In genomic region chr13:79404985-79405384, GRCh38 we compare ENCODE assay signal across 8 cellular contexts. TPM values are rescaled to one million over a fixed set of nuclear protein-coding genes. Genes with fewer than 3 reads are reported as not detected.
A peak's percentile ranks its signal among the peaks of the same experiment; 100 is the strongest.
DNase-seq lines count a peak whose midpoint lies in the region; ATAC-seq, FAIRE-seq and TF ChIP-seq lines count a peak whose summit lies in the region.

No MANE protein-coding gene starts in this region.

- TF ChIP-seq CTCF in keratinocyte (optimal IDR thresholded peaks at IDR 0.05 in 1 of 3, IDR thresholded peaks at IDR 0.05 in 1 of 3, conservative IDR thresholded peaks at IDR 0.05 in 1 of 3; ENCODE audit: extremely low read depth in 1 of 3, insufficient read depth in 2 of 3, low read length in 3 of 3) (no peak), tibial artery (IDR thresholded peaks at IDR 0.05) (no peak), endothelial cell (IDR thresholded peaks at IDR 0.05; ENCODE audit: unreplicated experiment) (no peak)

- H3K27me3 ChIP-seq in SJCRH30 (no peaks in the 10 kb centered on the region), keratinocyte (ENCODE audit: control insufficient read depth, extremely low read depth, insufficient read depth, low read length) (no peaks in the 10 kb centered on the region), tibial artery (no peaks in the 10 kb centered on the region)

- peaks cover 33% of the 10 kb centered on the region for H3K4me1 ChIP-seq in SJCRH30
- H3K4me1 ChIP-seq in keratinocyte (ENCODE audit: control insufficient read depth, extremely low read depth, insufficient read depth, low read length), result peaks cover 28% of the 10 kb centered on the region
- H3K4me1 ChIP-seq in tibial artery, result peaks cover 0 to 61% (median 28%) of the 10 kb centered on the region in 4 donors

- no peaks in the 10 kb centered on the region for H3K9me3 Mint-ChIP-seq in activated T-cell treated with anti-CD3 and anti-CD28 coated beads, Interleukin-2, amount 50 U/mL, for 24 hours
- no peaks in the 10 kb centered on the region for H3K9me3 Mint-ChIP-seq in activated T-cell treated with anti-CD3 and anti-CD28 coated beads, Interleukin-2, amount 50 U/mL, for 4 hours
- no peaks in the 10 kb centered on the region for H3K9me3 Mint-ChIP-seq in endothelial cell (ENCODE audit: unreplicated experiment)

- H3K79me2 ChIP-seq in keratinocyte (ENCODE audit: control insufficient read depth, insufficient read depth, low read length), result peaks cover 72% of the 10 kb centered on the region

- H3K9ac ChIP-seq in keratinocyte (ENCODE audit: control insufficient read depth, extremely low read depth, insufficient read depth, low read length), result peak overlapping the region; percentile 95

- no peak for FAIRE-seq in keratinocyte (lab: Jason Lieb, UNC)

- no peak overlapping the region for H3K4me3 Mint-ChIP-seq in activated T-cell treated with anti-CD3 and anti-CD28 coated beads, Interleukin-2, amount 50 U/mL, for 24 hours
- H3K4me3 Mint-ChIP-seq in activated T-cell treated with anti-CD3 and anti-CD28 coated beads, Interleukin-2, amount 50 U/mL, for 4 hours, result no peak overlapping the region
- no peak overlapping the region for H3K4me3 Mint-ChIP-seq in endothelial cell (ENCODE audit: unreplicated experiment)
- no peak overlapping the region for H3K4me3 Mint-ChIP-seq in T-helper 17 cell

- peaks cover 65% of the 10 kb centered on the region for H3K36me3 Mint-ChIP-seq in activated T-cell treated with anti-CD3 and anti-CD28 coated beads, Interleukin-2, amount 50 U/mL, for 24 hours (ENCODE audit: low read depth)
- peaks cover 23% of the 10 kb centered on the region for H3K36me3 Mint-ChIP-seq in activated T-cell treated with anti-CD3 and anti-CD28 coated beads, Interleukin-2, amount 50 U/mL, for 4 hours (ENCODE audit: insufficient read depth)
- H3K36me3 Mint-ChIP-seq in endothelial cell (ENCODE audit: low read depth, unreplicated experiment), result no peaks in the 10 kb centered on the region
- H3K36me3 Mint-ChIP-seq in T-helper 17 cell (ENCODE audit: low read depth), result peaks cover 7% of the 10 kb centered on the region

- no peak overlapping the region for H3K27ac Mint-ChIP-seq in activated T-cell treated with anti-CD3 and anti-CD28 coated beads, Interleukin-2, amount 50 U/mL, for 24 hours
- no peak overlapping the region for H3K27ac Mint-ChIP-seq in endothelial cell (ENCODE audit: unreplicated experiment)
- H3K27ac Mint-ChIP-seq in T-helper 17 cell, result no peak overlapping the region

- H3K4me3 ChIP-seq in SJCRH30 (peak overlapping the region; percentile 83), keratinocyte (ENCODE audit: control insufficient read depth in 2 of 3, extremely low read depth in 1 of 3, insufficient read depth in 2 of 3, low read depth in 1 of 3, low read length in 3 of 3) (peak overlapping the region; percentile 88 to 94 (median 92)), tibial artery (peak overlapping the region; percentile 76 to 98)

- peak; percentile 38 for DNase-seq in activated T-cell treated with anti-CD3 and anti-CD28 coated beads, Interleukin-2, amount 50 U/mL, for 24 hours
- DNase-seq in activated T-cell treated with anti-CD3 and anti-CD28 coated beads, Interleukin-2, amount 50 U/mL, for 4 hours, result no peak
- DNase-seq in SJCRH30 (peak; percentile 37 to 56), keratinocyte (ENCODE audit: low read depth, low spot score) (no peak), tibial artery (no peak), endothelial cell (ENCODE audit: low spot score) (no peak), T-helper 17 cell (no peak)

- H4K20me1 ChIP-seq in keratinocyte (ENCODE audit: control insufficient read depth, extremely low read depth, insufficient read depth, low read length), result no peaks in the 10 kb centered on the region

- H3K9me3 ChIP-seq in SJCRH30 (replicated peaks), result no peaks in the 10 kb centered on the region
- no peaks in the 10 kb centered on the region for H3K9me3 ChIP-seq in keratinocyte (ENCODE audit: control insufficient read depth, low read depth, low read length)
- no peaks in the 10 kb centered on the region for H3K9me3 ChIP-seq in tibial artery
- H3K9me3 ChIP-seq in T-helper 17 cell (ENCODE audit: control insufficient read depth, low read length, poor library complexity, severe bottlenecking), result no peaks in the 10 kb centered on the region

- H3K27ac ChIP-seq in SJCRH30 (peak overlapping the region; percentile 94), keratinocyte (ENCODE audit: control insufficient read depth, insufficient read depth, low read length) (peak overlapping the region; percentile 95), tibial artery (peak overlapping the region; percentile 91 to 98)

- peaks cover 26% of the 10 kb centered on the region for H3K36me3 ChIP-seq in SJCRH30
- H3K36me3 ChIP-seq in keratinocyte (ENCODE audit: control insufficient read depth in 2 of 2, extremely low read depth in 1 of 2, insufficient read depth in 2 of 2, low read length in 2 of 2), result no peaks in the 10 kb centered on the region
- no peaks in the 10 kb centered on the region for H3K36me3 ChIP-seq in tibial artery

- H3K27me3 Mint-ChIP-seq in activated T-cell treated with anti-CD3 and anti-CD28 coated beads, Interleukin-2, amount 50 U/mL, for 24 hours, result no peaks in the 10 kb centered on the region
- H3K27me3 Mint-ChIP-seq in activated T-cell treated with anti-CD3 and anti-CD28 coated beads, Interleukin-2, amount 50 U/mL, for 4 hours (ENCODE audit: low read depth), result no peaks in the 10 kb centered on the region
- no peaks in the 10 kb centered on the region for H3K27me3 Mint-ChIP-seq in endothelial cell (ENCODE audit: unreplicated experiment)
- H3K27me3 Mint-ChIP-seq in T-helper 17 cell, result no peaks in the 10 kb centered on the region

- intact Hi-C loops in tibial artery (cut with DNase I; ENCODE audit: low total_unique reads), result no loop called here

- H3K4me2 ChIP-seq in keratinocyte (ENCODE audit: control insufficient read depth, extremely low read depth, insufficient read depth, low read depth, low read length), result peak overlapping the region; percentile 86

- no peak for ATAC-seq in activated T-cell treated with anti-CD3 and anti-CD28 coated beads, Interleukin-2, amount 50 U/mL, for 4 hours
- ATAC-seq in T-helper 17 cell (no peak), GM18907 (IDR thresholded peaks at IDR 0.05; ENCODE audit: unreplicated experiment) (no peak)

- H2AFZ ChIP-seq in keratinocyte (ENCODE audit: control insufficient read depth, low read length), result no peak overlapping the region

- dilution Hi-C loops in keratinocyte (cut with MboI; ENCODE audit: extremely low pct_ligation_motif_present, low sequenced_read_pairs), result no loop called here

- peaks cover 26% of the 10 kb centered on the region for H3K4me1 Mint-ChIP-seq in activated T-cell treated with anti-CD3 and anti-CD28 coated beads, Interleukin-2, amount 50 U/mL, for 24 hours (ENCODE audit: low read depth)
- peaks cover 50% of the 10 kb centered on the region for H3K4me1 Mint-ChIP-seq in activated T-cell treated with anti-CD3 and anti-CD28 coated beads, Interleukin-2, amount 50 U/mL, for 4 hours (ENCODE audit: low read depth)
- H3K4me1 Mint-ChIP-seq in endothelial cell (ENCODE audit: unreplicated experiment) (peaks cover 23% of the 10 kb centered on the region), T-helper 17 cell (peaks cover 48% of the 10 kb centered on the region)

- H3K9me1 ChIP-seq in keratinocyte (ENCODE audit: control insufficient read depth, extremely low read depth, insufficient read depth, low read length), result no peaks in the 10 kb centered on the region

RNA-seq across cellular contexts. Expression of gene RBM26, which starts 1.1 kb away (rescaled TPM):
- 10 to 100 TPM; 58.2 to 65.1 (median 63.6) TPM for total RNA-seq in activated T-cell treated with anti-CD3 and anti-CD28 coated beads, Interleukin-2, amount 50 U/mL, for 4 hours
- total RNA-seq in SJCRH30 (2014; rRNA removed; shearing (Covaris generic)), result 79.8 and 98.3 TPM in 2 replicates
- polyA plus RNA-seq in keratinocyte, result 15.0 to 28.4 TPM (median 19.6 TPM) in 3 replicates
- 18.0 TPM for polyA plus RNA-seq in keratinocyte (2011; ENCODE audit: low read depth)
- polyA plus RNA-seq in keratinocyte (2011; cell fraction: cytosol; rRNA removed), result 8.5 and 14.0 TPM in 2 replicates
- 46.8 and 66.8 TPM in 2 replicates for polyA plus RNA-seq in keratinocyte (2011; cell fraction: nucleus; rRNA removed)
- polyA plus RNA-seq in keratinocyte (2012; ENCODE audit: low replicate concordance), result 14.4 and 20.0 TPM in 2 replicates
- polyA minus RNA-seq in keratinocyte, result 9.1 to 23.9 TPM (median 11.4 TPM) in 3 replicates
- polyA minus RNA-seq in keratinocyte (2011; cell fraction: cytosol; rRNA and poly(A)+ RNA removed), result 8.4 TPM
- polyA minus RNA-seq in keratinocyte (2011; cell fraction: nucleus; rRNA and poly(A)+ RNA removed), result 23.6 and 42.4 TPM in 2 replicates
- total RNA-seq in endothelial cell (ENCODE audit: unreplicated experiment) (49.5 TPM), T-helper 17 cell (10 to 100 TPM; 61.8 to 64.6 TPM)

Comparison
In these comparisons a context has a peak if more than half of its experiments do, and no peak if none do; other contexts are left out.
1. DNase-seq: peak in activated T-cell treated with anti-CD3 and anti-CD28 coated beads, Interleukin-2, amount 50 U/mL, for 24 hours (single experiment) and SJCRH30 (2 of 2); none in activated T-cell treated with anti-CD3 and anti-CD28 coated beads, Interleukin-2, amount 50 U/mL, for 4 hours (single experiment), keratinocyte (single experiment), tibial artery (0 of 2), endothelial cell (single experiment) and T-helper 17 cell (0 of 3).
2. Peak in every context shown above with its lines, with median percentiles within 50 percentile points of each other: H3K27ac ChIP-seq and H3K4me3 ChIP-seq.